In the genomic region with DNA sequence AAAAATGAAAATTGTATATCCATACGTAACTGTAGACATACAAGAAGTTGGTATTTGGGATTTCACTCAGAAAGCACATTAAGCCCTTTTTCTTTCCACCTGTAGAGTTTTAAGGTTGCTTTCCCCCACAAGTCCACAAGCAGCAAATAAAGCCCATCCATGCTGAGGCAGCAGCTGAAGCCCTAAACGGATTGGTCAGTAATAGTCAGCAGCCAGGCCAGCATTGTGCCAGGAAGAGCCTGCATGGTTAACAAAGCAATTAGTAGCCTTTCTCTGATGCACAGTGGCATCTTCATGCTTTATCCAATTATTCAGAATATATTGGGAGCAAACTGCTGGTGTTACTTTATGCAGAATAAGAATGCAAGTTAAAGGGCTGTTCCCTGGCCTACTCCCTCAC, we compare ENCODE assay signal across 1 cellular context.
TF ChIP-seq lines count a peak whose summit lies in the region.

No MANE protein-coding gene starts in this region.

TF ChIP-seq in GM12878, 131 proteins besides CTCF, POLR2A, EP300 and RAD21 (continued from another document):
- TF ChIP-seq ZBTB33 (IDR thresholded peaks at IDR 0.05) (no peak), CHD4 (IDR thresholded peaks at IDR 0.05) (no peak)
